16 cellular contexts compared by ENCODE assay signal in genomic region chr6:47352169-47352568, GRCh38. TPM values are rescaled to one million over a fixed set of nuclear protein-coding genes. Genes with fewer than 3 reads are reported as not detected.
DNase-seq lines count a peak whose midpoint lies in the region; TF ChIP-seq lines count a peak whose summit lies in the region.
"Had no signal": no experiment of that assay in that cellular context is flagged by ENCODE, and none has a peak within 500 bp of the region (broad histone marks: within the 10 kb centered on the region; RNA-seq: fewer than 3 reads in every experiment).

No MANE protein-coding gene starts in this region.

- no peak overlapping the region for H3K9ac ChIP-seq in neuronal stem cell (ENCODE audit: low read depth, low read length, poor library complexity)

- no peak overlapping the region for H2BK5ac ChIP-seq in neuronal stem cell (ENCODE audit: low read length)

- H4K8ac ChIP-seq in neuronal stem cell (ENCODE audit: low read depth, low read length) = no peak overlapping the region

- no CpG with 5 or more reads among the region's 3 CpGs for WGBS in neuronal stem cell (ENCODE audit: extremely low coverage in 2 of 2, insufficient read length in 2 of 2, insufficient replicate concordance in 1 of 2), 2 donors

- no peak overlapping the region for H3K4me3 Mint-ChIP-seq in chondrocyte (ENCODE audit: unreplicated experiment)

- H3K36me3 ChIP-seq in neuronal stem cell (replicated peaks in 1 of 2; ENCODE audit: control insufficient read depth in 2 of 2, insufficient read depth in 2 of 2, low read length in 2 of 2) = no peaks in the 10 kb centered on the region

- peaks cover 2% of the 10 kb centered on the region for H3K27me3 Mint-ChIP-seq in chondrocyte (ENCODE audit: low read depth)

- H3K4me2 ChIP-seq in neuronal stem cell (ENCODE audit: insufficient read depth, low read length, poor library complexity, severe bottlenecking) = no peak overlapping the region
- H3K4me2 ChIP-seq: A549 had no signal

- no peak overlapping the region for H2BK12ac ChIP-seq in neuronal stem cell (ENCODE audit: low read length)

- no peaks in the 10 kb centered on the region for H3K9me3 Mint-ChIP-seq in chondrocyte (ENCODE audit: low read depth)
- H3K9me3 Mint-ChIP-seq: activated naive CD4-positive, alpha-beta T cell treated with anti-CD3 and anti-CD28 coated beads, Interleukin-2, amount 50 U/mL, for 72 hours had no signal

- no peak overlapping the region for H3K18ac ChIP-seq in neuronal stem cell (ENCODE audit: low read length)

- no peaks in the 10 kb centered on the region for H3K4me1 ChIP-seq in neuronal stem cell (ENCODE audit: control insufficient read depth in 2 of 2, insufficient read depth in 1 of 2, low read depth in 1 of 2, low read length in 2 of 2)
- H3K4me1 ChIP-seq: A549 had no signal

- H3K27ac ChIP-seq in neuronal stem cell (replicated peaks; ENCODE audit: low read length) = no peak overlapping the region
- H3K27ac ChIP-seq: A549 had no signal

- peak; percentile 39 for TF ChIP-seq CTCF in chondrocyte (IDR thresholded peaks at IDR 0.05)

- H2BK15ac ChIP-seq in neuronal stem cell (ENCODE audit: low read length) = no peak overlapping the region

- H3K36me3 Mint-ChIP-seq in chondrocyte (ENCODE audit: low read depth) = no peaks in the 10 kb centered on the region
- H3K36me3 Mint-ChIP-seq: activated naive CD4-positive, alpha-beta T cell treated with anti-CD3 and anti-CD28 coated beads, Interleukin-2, amount 50 U/mL, for 72 hours had no signal

- no peak overlapping the region for H4K91ac ChIP-seq in neuronal stem cell (ENCODE audit: low read depth, low read length, poor library complexity)

- peak; percentile 10 for DNase-seq in DMS53 (lab: John Stamatoyannopoulos, UW)
- no peak for DNase-seq in DMS53 treated with DMSO at 0.1 percent for 48 hours (lab: John Stamatoyannopoulos, UW; ENCODE audit: unreplicated experiment)
- DNase-seq in NCI-H69 (lab: John Stamatoyannopoulos, UW) = peak; percentile 47
- DNase-seq in chondrocyte (ENCODE audit: low spot score) = no peak
- DNase-seq in neuronal stem cell (ENCODE audit: low spot score) = no peak
- DNase-seq in 8988T = no peak
- no peak for DNase-seq in ecto neural progenitor cell (ENCODE audit: low spot score)
- DNase-seq in HPDE6-E6E7 (ENCODE audit: extremely low spot score) = no peak
- DNase-seq: activated CD8-positive, alpha-beta memory T cell treated with anti-CD3 and anti-CD28 coated beads, Interleukin-2, amount 50 U/mL, for 4 hours; DMS153; NCI-H1105; NCI-H510A treated with DMSO at 0.1 percent for 48 hours; stimulated activated CD4-positive, alpha-beta T cell treated with anti-CD3 and anti-CD28 coated beads, Interleukin-1b, Interleukin-23, amount 100 ng/mL, for 48 hours; trophoblast cell had no signal

- no peak overlapping the region for H3K27ac Mint-ChIP-seq in chondrocyte (ENCODE audit: unreplicated experiment)
- H3K27ac Mint-ChIP-seq: activated naive CD4-positive, alpha-beta T cell treated with anti-CD3 and anti-CD28 coated beads, Interleukin-2, amount 50 U/mL, for 72 hours had no signal

- no peak overlapping the region for H2BK120ac ChIP-seq in neuronal stem cell (ENCODE audit: low read depth, low read length)

- H2AFZ ChIP-seq in neuronal stem cell (ENCODE audit: low read length) = peak overlapping the region; percentile 90

- no peak overlapping the region for H2AK5ac ChIP-seq in neuronal stem cell (ENCODE audit: low read depth, low read length)

- H3K9me3 ChIP-seq in neuronal stem cell (replicated peaks in 1 of 2; ENCODE audit: control insufficient read depth in 2 of 2, insufficient read depth in 1 of 2, low read depth in 1 of 2, low read length in 2 of 2) = no peaks in the 10 kb centered on the region
- H3K9me3 ChIP-seq: A549 had no signal

- H3K27me3 ChIP-seq in neuronal stem cell (ENCODE audit: control insufficient read depth in 3 of 3, insufficient read depth in 3 of 3, low read depth in 1 of 3, low read length in 3 of 3) = no peaks in the 10 kb centered on the region

- no peaks in the 10 kb centered on the region for H3K79me1 ChIP-seq in neuronal stem cell (ENCODE audit: low read depth, low read length)

- H3K4me3 ChIP-seq in neuronal stem cell (ENCODE audit: low read length in 2 of 2) = no peak overlapping the region
- H3K4me3 ChIP-seq: A549 had no signal

- H3K4ac ChIP-seq in neuronal stem cell (ENCODE audit: low read length) = no peak overlapping the region

- no peak overlapping the region for H3K14ac ChIP-seq in neuronal stem cell (ENCODE audit: low read length)

- no peak overlapping the region for H3K23ac ChIP-seq in neuronal stem cell (ENCODE audit: low read depth, low read length, poor library complexity)

- no peaks in the 10 kb centered on the region for H3K4me1 Mint-ChIP-seq in chondrocyte (ENCODE audit: low read depth)

RNA-seq across cellular contexts. Expression of gene TNFRSF21, which starts 42.5 kb away (rescaled TPM):
- total RNA-seq in chondrocyte = 4.3 to 23.1 TPM (median 20.2 TPM) in 3 replicates
- 28.9 TPM for polyA plus RNA-seq in neuronal stem cell (2013, experiment 1 of 2)
- polyA plus RNA-seq in neuronal stem cell (2013, experiment 2 of 2) = 28.2 TPM

Comparison
In these comparisons a context has a peak if more than half of its experiments do, and no peak if none do; other contexts are left out.
1. DNase-seq: peak in DMS53 (single experiment) and NCI-H69 (single experiment); none in DMS53 treated with DMSO at 0.1 percent for 48 hours (single experiment), chondrocyte (single experiment), neuronal stem cell (single experiment), 8988T (single experiment), ecto neural progenitor cell (single experiment) and HPDE6-E6E7 (single experiment).